ENCODE assay signal across 3 cellular contexts in the genomic region with DNA sequence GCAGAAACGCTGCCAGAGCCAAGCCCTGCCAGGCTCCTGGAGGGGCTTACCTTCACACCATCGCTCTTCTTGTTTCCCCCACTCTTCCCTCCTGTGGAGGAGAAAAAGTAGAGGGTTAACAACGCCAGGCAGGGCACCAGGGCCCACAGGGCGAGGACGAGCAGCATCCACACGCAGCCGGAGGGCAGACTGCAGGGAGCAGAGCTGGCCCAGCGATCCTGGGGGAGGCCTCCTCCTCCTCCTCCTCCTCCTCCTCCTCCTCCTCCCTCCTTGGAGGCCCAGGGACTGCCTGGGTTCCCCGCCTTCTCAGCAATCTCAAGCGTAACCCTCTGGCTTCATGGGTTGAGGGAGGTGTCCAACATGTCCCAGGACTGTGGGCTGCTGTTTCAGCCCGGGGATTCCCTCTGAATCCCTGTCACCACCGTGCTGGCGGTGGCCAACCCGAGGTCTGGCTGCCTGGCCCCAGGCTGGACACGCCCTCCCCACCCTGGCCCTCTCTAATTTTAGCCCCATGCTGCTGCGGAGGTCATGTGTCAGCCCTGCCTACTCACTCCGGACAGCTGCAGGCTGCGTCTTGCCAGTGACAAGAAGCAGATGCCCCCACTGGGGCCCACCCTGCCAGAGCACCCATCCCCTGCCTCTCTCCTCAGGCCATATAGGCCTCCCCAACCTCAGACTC.
TF ChIP-seq lines count a peak whose summit lies in the region.

No MANE protein-coding gene starts in this region.

TF ChIP-seq in liver, 16 proteins besides CTCF, POLR2A, EP300 and RAD21:
- TF ChIP-seq NR2F2 (IDR thresholded peaks at IDR 0.05), result peak; percentile 41
- TF ChIP-seq, protein P1, sequence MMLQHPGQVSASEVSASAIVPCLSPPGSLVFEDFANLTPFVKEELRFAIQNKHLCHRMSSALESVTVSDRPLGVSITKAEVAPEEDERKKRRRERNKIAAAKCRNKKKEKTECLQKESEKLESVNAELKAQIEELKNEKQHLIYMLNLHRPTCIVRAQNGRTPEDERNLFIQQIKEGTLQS (IDR thresholded peaks at IDR 0.05), result no peak

TF ChIP-seq in HepG2, 621 proteins besides CTCF, POLR2A, EP300 and RAD21:
- TF ChIP-seq, protein P2, sequence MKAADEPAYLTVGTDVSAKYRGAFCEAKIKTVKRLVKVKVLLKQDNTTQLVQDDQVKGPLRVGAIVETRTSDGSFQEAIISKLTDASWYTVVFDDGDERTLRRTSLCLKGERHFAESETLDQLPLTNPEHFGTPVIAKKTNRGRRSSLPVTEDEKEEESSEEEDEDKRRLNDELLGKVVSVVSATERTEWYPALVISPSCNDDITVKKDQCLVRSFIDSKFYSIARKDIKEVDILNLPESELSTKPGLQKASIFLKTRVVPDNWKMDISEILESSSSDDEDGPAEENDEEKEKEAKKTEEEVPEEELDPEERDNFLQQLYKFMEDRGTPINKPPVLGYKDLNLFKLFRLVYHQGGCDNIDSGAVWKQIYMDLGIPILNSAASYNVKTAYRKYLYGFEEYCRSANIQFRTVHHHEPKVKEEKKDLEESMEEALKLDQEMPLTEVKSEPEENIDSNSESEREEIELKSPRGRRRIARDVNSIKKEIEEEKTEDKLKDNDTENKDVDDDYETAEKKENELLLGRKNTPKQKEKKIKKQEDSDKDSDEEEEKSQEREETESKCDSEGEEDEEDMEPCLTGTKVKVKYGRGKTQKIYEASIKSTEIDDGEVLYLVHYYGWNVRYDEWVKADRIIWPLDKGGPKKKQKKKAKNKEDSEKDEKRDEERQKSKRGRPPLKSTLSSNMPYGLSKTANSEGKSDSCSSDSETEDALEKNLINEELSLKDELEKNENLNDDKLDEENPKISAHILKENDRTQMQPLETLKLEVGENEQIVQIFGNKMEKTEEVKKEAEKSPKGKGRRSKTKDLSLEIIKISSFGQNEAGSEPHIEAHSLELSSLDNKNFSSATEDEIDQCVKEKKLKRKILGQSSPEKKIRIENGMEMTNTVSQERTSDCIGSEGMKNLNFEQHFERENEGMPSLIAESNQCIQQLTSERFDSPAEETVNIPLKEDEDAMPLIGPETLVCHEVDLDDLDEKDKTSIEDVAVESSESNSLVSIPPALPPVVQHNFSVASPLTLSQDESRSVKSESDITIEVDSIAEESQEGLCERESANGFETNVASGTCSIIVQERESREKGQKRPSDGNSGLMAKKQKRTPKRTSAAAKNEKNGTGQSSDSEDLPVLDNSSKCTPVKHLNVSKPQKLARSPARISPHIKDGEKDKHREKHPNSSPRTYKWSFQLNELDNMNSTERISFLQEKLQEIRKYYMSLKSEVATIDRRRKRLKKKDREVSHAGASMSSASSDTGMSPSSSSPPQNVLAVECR (CRISPR knock-in tag; IDR thresholded peaks at IDR 0.05; ENCODE audit: borderline replicate concordance), result no peak
- TF ChIP-seq CBX5 (CRISPR knock-in tag; IDR thresholded peaks at IDR 0.05; ENCODE audit: borderline replicate concordance), result no peak
- TF ChIP-seq, protein P3, sequence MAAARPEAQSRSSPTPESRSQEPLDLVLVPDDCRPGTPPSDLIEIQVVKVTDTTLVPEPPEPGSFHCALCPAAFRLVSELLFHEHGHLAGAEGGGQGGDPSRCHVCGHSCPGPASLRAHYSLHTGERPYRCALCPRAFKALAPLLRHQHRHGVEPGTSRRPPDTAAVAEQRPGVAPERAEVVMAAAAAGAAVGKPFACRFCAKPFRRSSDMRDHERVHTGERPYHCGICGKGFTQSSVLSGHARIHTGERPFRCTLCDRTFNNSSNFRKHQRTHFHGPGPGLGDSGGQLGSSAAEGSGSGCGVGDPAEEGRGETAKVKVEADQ (CRISPR knock-in tag; IDR thresholded peaks at IDR 0.05; ENCODE audit: borderline replicate concordance), result no peak

TF ChIP-seq in HEK293T, 16 proteins besides CTCF, POLR2A, EP300 and RAD21:
- TF ChIP-seq LEF1 (IDR thresholded peaks at IDR 0.05; ENCODE audit: borderline replicate concordance), result no peak
- no peak for TF ChIP-seq ARNT (IDR thresholded peaks at IDR 0.05)
- no peak for TF ChIP-seq FOXM1 (IDR thresholded peaks at IDR 0.05; ENCODE audit: borderline replicate concordance)
- TF ChIP-seq NFRKB (IDR thresholded peaks at IDR 0.05), result no peak
- no peak for TF ChIP-seq SUZ12 (IDR thresholded peaks at IDR 0.05)
- no peak for TF ChIP-seq SP1 (IDR thresholded peaks at IDR 0.05)
- TF ChIP-seq FOXK2 (IDR thresholded peaks at IDR 0.05), result no peak
- TF ChIP-seq ELF4 (IDR thresholded peaks at IDR 0.05), result no peak
- no peak for TF ChIP-seq FOXA1 (IDR thresholded peaks at IDR 0.05)
- TF ChIP-seq BHLHE40 (IDR thresholded peaks at IDR 0.05; ENCODE audit: borderline replicate concordance), result no peak
- no peak for TF ChIP-seq L3MBTL2 (conservative IDR thresholded peaks at IDR 0.05)
- no peak for TF ChIP-seq CTBP1 (IDR thresholded peaks at IDR 0.05; ENCODE audit: borderline replicate concordance)
- TF ChIP-seq ZNF384 (IDR thresholded peaks at IDR 0.05), result no peak
- no peak for TF ChIP-seq HDGF (IDR thresholded peaks at IDR 0.05; ENCODE audit: borderline replicate concordance)
- TF ChIP-seq TARDBP (IDR thresholded peaks at IDR 0.05), result no peak
- TF ChIP-seq, protein P4, sequence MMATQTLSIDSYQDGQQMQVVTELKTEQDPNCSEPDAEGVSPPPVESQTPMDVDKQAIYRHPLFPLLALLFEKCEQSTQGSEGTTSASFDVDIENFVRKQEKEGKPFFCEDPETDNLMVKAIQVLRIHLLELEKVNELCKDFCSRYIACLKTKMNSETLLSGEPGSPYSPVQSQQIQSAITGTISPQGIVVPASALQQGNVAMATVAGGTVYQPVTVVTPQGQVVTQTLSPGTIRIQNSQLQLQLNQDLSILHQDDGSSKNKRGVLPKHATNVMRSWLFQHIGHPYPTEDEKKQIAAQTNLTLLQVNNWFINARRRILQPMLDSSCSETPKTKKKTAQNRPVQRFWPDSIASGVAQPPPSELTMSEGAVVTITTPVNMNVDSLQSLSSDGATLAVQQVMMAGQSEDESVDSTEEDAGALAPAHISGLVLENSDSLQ (IDR thresholded peaks at IDR 0.05), result no peak
